1 cellular context compared by ENCODE assay signal in genomic region chrX:23792861-23793553, GRCh38.
TF ChIP-seq lines count a peak whose summit lies in the region.

No MANE protein-coding gene starts in this region.

TF ChIP-seq in A549, 52 proteins besides CTCF, POLR2A, EP300 and RAD21 (continued from another document):
- no peak for TF ChIP-seq ATOH8 (CRISPR knock-in tag; IDR thresholded peaks at IDR 0.05; ENCODE audit: low read depth)
- TF ChIP-seq HOXA7 (CRISPR knock-in tag; IDR thresholded peaks at IDR 0.05), result no peak
- TF ChIP-seq HOXB13 (CRISPR knock-in tag; IDR thresholded peaks at IDR 0.05; ENCODE audit: low read depth), result no peak
- no peak for TF ChIP-seq SREBF2 (IDR thresholded peaks at IDR 0.05)
